8 cellular contexts compared by ENCODE assay signal in genomic region chr19:2239771-2240770, GRCh38. TPM values are rescaled to one million over a fixed set of nuclear protein-coding genes. Genes with fewer than 3 reads are reported as not detected.
DNase-seq lines count a peak whose midpoint lies in the region; ATAC-seq and TF ChIP-seq lines count a peak whose summit lies in the region.

No MANE protein-coding gene starts in this region.

- peaks cover 0 to 43% (median 23%) of the 10 kb centered on the region in 6 donors for H3K36me3 ChIP-seq in spleen

- intact Hi-C loops in right cardiac atrium (cut with DNase I), result loop anchor here (5.0 to 10.0 kb wide), 5 partner anchors 32 to 87 kb away; partner anchors contain the start of genes LSM7 (in 1 of the 4) and SPPL2B (in 1 of the 4)
- intact Hi-C loops in spleen (cut with DNase I; ENCODE audit: low total_unique reads), result loop anchor here (2.0 to 10.0 kb wide), 3 partner anchors 31 to 152 kb away; partner anchors contain the start of gene DOT1L

- H3K27me3 ChIP-seq in right cardiac atrium (ENCODE audit: control insufficient read depth, insufficient read depth) (no peaks in the 10 kb centered on the region), spleen (replicated peaks in 1 of 7) (no peaks in the 10 kb centered on the region)

- no peaks in the 10 kb centered on the region for H3K9me3 ChIP-seq in right cardiac atrium (ENCODE audit: control insufficient read depth, low read length)
- no peaks in the 10 kb centered on the region for H3K9me3 ChIP-seq in spleen

- H3K4me3 ChIP-seq in right cardiac atrium (ENCODE audit: low read length) (peak overlapping the region; percentile 50), spleen (peak overlapping the region; percentile 16 to 98 (median 36))

- no peak for ATAC-seq in activated T-cell treated with anti-CD3 and anti-CD28 coated beads, Interleukin-2, amount 50 U/mL, for 4 hours
- ATAC-seq in right cardiac atrium (peak in 1 of 2 donors; percentile 42), GM21717 (IDR thresholded peaks at IDR 0.05; ENCODE audit: unreplicated experiment) (no peak)

- no peaks in the 10 kb centered on the region for H3K27me3 Mint-ChIP-seq in activated T-cell treated with anti-CD3 and anti-CD28 coated beads, Interleukin-2, amount 50 U/mL, for 4 hours (ENCODE audit: low read depth)

- peaks cover 27% of the 10 kb centered on the region for H3K36me3 Mint-ChIP-seq in activated T-cell treated with anti-CD3 and anti-CD28 coated beads, Interleukin-2, amount 50 U/mL, for 4 hours (ENCODE audit: insufficient read depth)

- H3K27ac ChIP-seq in right cardiac atrium (ENCODE audit: low read length), result peak overlapping the region; percentile 16
- peak overlapping the region; percentile 36 to 100 (median 97) for H3K27ac ChIP-seq in spleen

- H3K4me1 ChIP-seq in right cardiac atrium (ENCODE audit: control insufficient read depth, insufficient read depth, low read length) (peaks cover 22% of the 10 kb centered on the region), spleen (peaks cover 60 to 88% (median 69%) of the 10 kb centered on the region in 6 donors)

- peak; percentile 38 for DNase-seq in stimulated activated CD4-positive, alpha-beta T cell treated with anti-CD3 and anti-CD28 coated beads, Interleukin-15, amount 100 ng/mL, for 24 hours
- DNase-seq in stimulated activated CD4-positive, alpha-beta T cell treated with anti-CD3 and anti-CD28 coated beads, Interleukin-12 subunit alpha, Interleukin-12 subunit beta, amount 100 ng/mL, for 4 hours, result no peak
- DNase-seq in activated T-cell treated with anti-CD3 and anti-CD28 coated beads, Interleukin-2, amount 50 U/mL, for 4 hours, result no peak
- DNase-seq in right cardiac atrium (peak in 1 of 3 donors; percentile 29), spleen (no peak), LoVo (ENCODE audit: low spot score) (no peak), GM20000 (ENCODE audit: low spot score) (no peak)

- TF ChIP-seq CTCF in spleen (IDR thresholded peaks at IDR 0.05 in 8 of 11, conservative IDR thresholded peaks at IDR 0.05 in 3 of 11), result no peak
- TF ChIP-seq CTCF in GM20000 (IDR thresholded peaks at IDR 0.05; ENCODE audit: extremely low read depth, missing control alignments), result no peak

- 17% methylated on average over 34 of the region's 34 CpGs for WGBS in right cardiac atrium
- 19 to 26% (median 23%) methylated on average over 33 to 34 of the region's 34 CpGs for WGBS in spleen, 5 donors

- H3K9me3 Mint-ChIP-seq in activated T-cell treated with anti-CD3 and anti-CD28 coated beads, Interleukin-2, amount 50 U/mL, for 4 hours, result no peaks in the 10 kb centered on the region

- no peak for TF ChIP-seq POLR2A in spleen (IDR thresholded peaks at IDR 0.05)

- H3K4me3 Mint-ChIP-seq in activated T-cell treated with anti-CD3 and anti-CD28 coated beads, Interleukin-2, amount 50 U/mL, for 4 hours, result peak overlapping the region; percentile 97

- H3K4me1 Mint-ChIP-seq in activated T-cell treated with anti-CD3 and anti-CD28 coated beads, Interleukin-2, amount 50 U/mL, for 4 hours (ENCODE audit: low read depth), result peaks cover 58% of the 10 kb centered on the region

RNA-seq across cellular contexts. Expression of gene SF3A2, which starts 3.4 kb away (rescaled TPM):
- 100 to 1,000 TPM; 174 to 195 (median 179) TPM for total RNA-seq in activated T-cell treated with anti-CD3 and anti-CD28 coated beads, Interleukin-2, amount 50 U/mL, for 4 hours
- 10 to 100 TPM; 30.0 to 34.9 (median 33.1) TPM for total RNA-seq in right cardiac atrium
- polyA plus RNA-seq in right cardiac atrium, result 26.4 TPM
- 10 to 100 TPM; 28.5 to 79.7 (median 66.6) TPM for total RNA-seq in spleen
- 10 to 100 TPM; 35.1 to 50.4 (median 37.7) TPM for polyA plus RNA-seq in spleen

RNA-seq across cellular contexts. Expression of gene PLEKHJ1, which starts 3.9 kb away (rescaled TPM):
- 10 to 100 TPM; 69.0 to 92.2 (median 71.4) TPM for total RNA-seq in activated T-cell treated with anti-CD3 and anti-CD28 coated beads, Interleukin-2, amount 50 U/mL, for 4 hours
- 10 to 100 TPM; 39.9 to 51.8 (median 45.8) TPM for total RNA-seq in right cardiac atrium
- 65.2 TPM for polyA plus RNA-seq in right cardiac atrium
- total RNA-seq in spleen, result 10 to 100 TPM; 37.7 to 66.6 (median 45.6) TPM
- 100 to 1,000 TPM in 1 of 3 donors, 10 to 100 TPM in 2; 78.5 to 117 (median 91.8) TPM for polyA plus RNA-seq in spleen

RNA-seq across cellular contexts. Expression of gene AMH, which starts 9.1 kb away (rescaled TPM):
- total RNA-seq in activated T-cell treated with anti-CD3 and anti-CD28 coated beads, Interleukin-2, amount 50 U/mL, for 4 hours, result 1 to 10 TPM; 3.9 to 9.4 (median 5.8) TPM
- total RNA-seq in right cardiac atrium (1 to 10 TPM in 2 of 4 donors, under 1 TPM in 2; 0.31 to 1.6 (median 1.1) TPM), spleen (1 to 10 TPM in 4 of 7 donors, under 1 TPM in 3; 0.79 to 5.7 (median 2.1) TPM)
- polyA plus RNA-seq in right cardiac atrium (0.36 TPM), spleen (1 to 10 TPM in 1 of 3 donors, under 1 TPM in 2; 0.20 to 1.2 (median 0.58) TPM)

RNA-seq across cellular contexts. Expression of gene JSRP1, which starts 16.1 kb away (rescaled TPM):
- total RNA-seq in activated T-cell treated with anti-CD3 and anti-CD28 coated beads, Interleukin-2, amount 50 U/mL, for 4 hours, result under 1 TPM; 0.63 to 0.95 (median 0.89) TPM
- total RNA-seq in right cardiac atrium, result not detected
- 0.75 TPM for polyA plus RNA-seq in right cardiac atrium
- total RNA-seq in spleen, result 1 to 10 TPM; 1.2 to 4.8 (median 3.4) TPM
- polyA plus RNA-seq in spleen, result 1 to 10 TPM; 1.2 to 3.0 (median 2.8) TPM

RNA-seq across cellular contexts. Expression of gene PEAK3, which starts 41.9 kb away (rescaled TPM):
- total RNA-seq in activated T-cell treated with anti-CD3 and anti-CD28 coated beads, Interleukin-2, amount 50 U/mL, for 4 hours, result under 1 TPM in 1 of 3 donors, not detected in 2; 0.11 TPM
- total RNA-seq in right cardiac atrium, result 1 to 10 TPM; 1.0 to 3.1 (median 1.7) TPM
- 0.84 TPM for polyA plus RNA-seq in right cardiac atrium
- 10 to 100 TPM in 2 of 7 donors, 1 to 10 TPM in 5; 5.7 to 17.4 (median 6.8) TPM for total RNA-seq in spleen
- polyA plus RNA-seq in spleen, result under 1 TPM; 0.30 to 0.93 (median 0.50) TPM
